16 cellular contexts compared by ENCODE assay signal in the genomic region with DNA sequence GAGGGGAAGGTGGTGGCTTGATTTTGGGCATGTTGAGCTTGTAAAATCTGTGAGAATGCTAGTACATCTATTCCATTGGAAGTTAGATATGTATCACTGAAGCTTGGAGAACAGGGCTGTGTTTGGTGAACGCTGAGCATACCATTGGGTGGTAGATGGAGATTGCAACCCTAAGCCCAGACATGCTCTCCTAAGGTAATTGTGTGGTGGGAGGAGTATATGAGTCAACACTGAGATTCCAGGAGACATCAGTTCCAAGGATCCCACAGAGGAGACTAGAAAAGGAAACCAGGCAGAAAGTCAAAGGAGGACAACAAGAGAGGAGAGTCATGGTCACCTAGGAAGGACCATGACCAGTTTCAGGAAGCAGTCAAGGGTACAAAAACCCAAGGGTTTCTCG.
"Had no signal": no experiment of that assay in that cellular context is flagged by ENCODE, and none has a peak within 500 bp of the region (broad histone marks: within the 10 kb centered on the region; RNA-seq: fewer than 3 reads in every experiment).

No MANE protein-coding gene starts in this region.

- H3K27ac ChIP-seq: gastrocnemius medialis, heart left ventricle, right lobe of liver, WERI-Rb-1 had no signal

- DNase-seq: activated CD4-positive, alpha-beta T cell treated with anti-CD3 and anti-CD28 coated beads, Interleukin-2, amount 50 U/mL, for 48 hours; activated naive CD4-positive, alpha-beta T cell treated with anti-CD3 and anti-CD28 coated beads, Interleukin-2, amount 50 U/mL, for 16 hours; cortex of kidney; effector memory CD8-positive, alpha-beta T cell; gastrocnemius medialis; natural killer cell; posterior cingulate gyrus; WERI-Rb-1 had no signal

- H3K36me3 Mint-ChIP-seq: natural killer cell, type B pancreatic cell had no signal

- H3K27ac Mint-ChIP-seq: effector memory CD8-positive, alpha-beta T cell; stimulated activated naive CD8-positive, alpha-beta T cell treated with anti-CD3 and anti-CD28 coated beads, Interleukin-15, Interleukin-2, amounts not matched to agents 100 ng/mL and 50 ng/mL, for 24 hours; T-helper 1 cell treated with Interleukin-12 subunit alpha and Interleukin-12 subunit beta and Interleukin-4 antibody, amounts not matched to agents 30 μg/mL and 1 μg/mL, for 36 hours; type B pancreatic cell had no signal

- H3K36me3 ChIP-seq: gastrocnemius medialis, heart left ventricle, right lobe of liver, WERI-Rb-1 had no signal

- H3K27me3 Mint-ChIP-seq: central memory CD8-positive, alpha-beta T cell; effector memory CD8-positive, alpha-beta T cell; stimulated activated naive CD8-positive, alpha-beta T cell treated with anti-CD3 and anti-CD28 coated beads, Interleukin-15, Interleukin-2, amounts not matched to agents 100 ng/mL and 50 ng/mL, for 24 hours; type B pancreatic cell had no signal

- H3K4me2 ChIP-seq: smooth muscle cell had no signal

- H3K27me3 ChIP-seq: gastrocnemius medialis, right lobe of liver had no signal

- ATAC-seq: effector memory CD8-positive, alpha-beta T cell; gastrocnemius medialis; heart left ventricle; left lobe of liver; natural killer cell; right lobe of liver had no signal

- H3K4me3 ChIP-seq: gastrocnemius medialis, heart left ventricle, right lobe of liver, smooth muscle cell had no signal

- H3K9me3 ChIP-seq: gastrocnemius medialis, heart left ventricle, right lobe of liver had no signal

- H3K4me3 Mint-ChIP-seq: central memory CD8-positive, alpha-beta T cell; effector memory CD8-positive, alpha-beta T cell; natural killer cell; stimulated activated naive CD8-positive, alpha-beta T cell treated with anti-CD3 and anti-CD28 coated beads, Interleukin-15, Interleukin-2, amounts not matched to agents 100 ng/mL and 50 ng/mL, for 24 hours; T-helper 1 cell treated with Interleukin-12 subunit alpha and Interleukin-12 subunit beta and Interleukin-4 antibody, amounts not matched to agents 30 μg/mL and 1 μg/mL, for 36 hours; type B pancreatic cell had no signal

- H3K9me3 Mint-ChIP-seq: central memory CD8-positive, alpha-beta T cell; effector memory CD8-positive, alpha-beta T cell; natural killer cell; stimulated activated naive CD8-positive, alpha-beta T cell treated with anti-CD3 and anti-CD28 coated beads, Interleukin-15, Interleukin-2, amounts not matched to agents 100 ng/mL and 50 ng/mL, for 24 hours; T-helper 1 cell treated with Interleukin-12 subunit alpha and Interleukin-12 subunit beta and Interleukin-4 antibody, amounts not matched to agents 30 μg/mL and 1 μg/mL, for 36 hours; type B pancreatic cell had no signal

- H3K4me1 ChIP-seq: gastrocnemius medialis, heart left ventricle, right lobe of liver had no signal

- H3K4me1 Mint-ChIP-seq: central memory CD8-positive, alpha-beta T cell had no signal
